In the genomic region with DNA sequence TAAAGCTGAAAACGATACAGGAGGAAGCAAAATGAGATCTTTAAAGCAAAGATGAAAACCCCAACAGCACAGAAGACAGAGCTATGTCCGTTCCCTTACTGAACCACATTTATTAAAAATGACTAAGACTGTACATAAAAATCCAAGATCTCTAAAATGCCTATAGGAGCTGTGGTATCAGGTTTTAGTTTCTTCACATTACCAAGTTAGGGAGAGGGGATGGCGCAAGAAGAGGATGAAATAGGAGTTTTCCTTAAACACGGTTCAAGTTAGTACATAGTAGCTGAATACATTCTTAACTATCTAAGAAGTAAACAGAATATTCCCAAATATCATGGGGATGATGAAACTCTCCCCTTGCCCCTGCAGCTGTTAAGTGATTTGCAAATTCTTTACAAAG, we compare ENCODE assay signal across 26 cellular contexts. TPM values are rescaled to one million over a fixed set of nuclear protein-coding genes. Genes with fewer than 3 reads are reported as not detected.
DNase-seq lines count a peak whose midpoint lies in the region; ATAC-seq and TF ChIP-seq lines count a peak whose summit lies in the region.
"Had no signal": no experiment of that assay in that cellular context is flagged by ENCODE, and none has a peak within 500 bp of the region (broad histone marks: within the 10 kb centered on the region; RNA-seq: fewer than 3 reads in every experiment).

No MANE protein-coding gene starts in this region.

- peaks cover 31% of the 10 kb centered on the region for H3K27me3 Mint-ChIP-seq in activated naive CD4-positive, alpha-beta T cell treated with anti-CD3 and anti-CD28 coated beads, Interleukin-2, amount 50 U/mL, for 24 hours
- H3K27me3 Mint-ChIP-seq in T-cell = peaks cover 34 to 53% of the 10 kb centered on the region in 2 donors

- H3K36me3 ChIP-seq in spleen = no peaks in the 10 kb centered on the region
- H3K36me3 ChIP-seq: BLaER1, brain microvascular endothelial cell, Peyer's patch, thoracic aorta had no signal

- H3K27ac Mint-ChIP-seq in activated naive CD4-positive, alpha-beta T cell treated with anti-CD3 and anti-CD28 coated beads, Interleukin-2, amount 50 U/mL, for 24 hours = no peak overlapping the region
- peak overlapping the region; percentile 68 to 77 for H3K27ac Mint-ChIP-seq in T-cell
- H3K27ac Mint-ChIP-seq: stimulated activated naive B cell treated with anti-CD40 and anti-IgM and Interleukin-4, amounts not matched to agents 10 μg/mL and 1 μg/mL and 100 μg/mL, for 72 hours had no signal

- ATAC-seq in T-cell (replicated peaks in 1 of 4) (no peak), GM21717 (IDR thresholded peaks at IDR 0.05; ENCODE audit: unreplicated experiment) (no peak), HG03108 (IDR thresholded peaks at IDR 0.05; ENCODE audit: unreplicated experiment) (no peak)
- ATAC-seq: left lobe of liver had no signal

- peak overlapping the region in 2 of 8 donors; percentile 50 to 72 for H3K4me3 ChIP-seq in spleen

- intact Hi-C loops in spleen (cut with DNase I; ENCODE audit: low total_unique reads) = loop anchor here (5.0 kb wide), 1 partner anchor 606 kb away; no protein-coding TSS in a partner anchor

- H3K4me3 Mint-ChIP-seq in activated naive CD4-positive, alpha-beta T cell treated with anti-CD3 and anti-CD28 coated beads, Interleukin-2, amount 50 U/mL, for 24 hours = peak overlapping the region; percentile 9
- H3K4me3 Mint-ChIP-seq in T-cell = peak overlapping the region; percentile 34 to 97 (median 62)

- no peak for TF ChIP-seq CTCF in spleen (IDR thresholded peaks at IDR 0.05 in 8 of 11, conservative IDR thresholded peaks at IDR 0.05 in 3 of 11)

- 50 to 63% (median 61%) methylated on average over 4 of the region's 4 CpGs for WGBS in spleen, 5 donors

- peaks cover 12 to 52% (median 33%) of the 10 kb centered on the region in 6 donors for H3K4me1 ChIP-seq in spleen

- H3K9me3 ChIP-seq in spleen = no peaks in the 10 kb centered on the region
- H3K9me3 ChIP-seq: Peyer's patch, thoracic aorta had no signal

- peaks cover 0 to 95% (median 72%) of the 10 kb centered on the region in 7 donors for H3K27me3 ChIP-seq in spleen (replicated peaks in 1 of 7)

- POLR2A ChIA-PET in T-cell (lab: Charles Lee) = interaction anchor here in 1 of 2 donors (0.5 to 1.0 kb wide), 4 partner anchors 10 to 625 kb away, joined by 3 to 11 read pairs (median 4); no protein-coding TSS in a partner anchor

- H3K9me3 Mint-ChIP-seq in activated naive CD4-positive, alpha-beta T cell treated with anti-CD3 and anti-CD28 coated beads, Interleukin-2, amount 50 U/mL, for 24 hours = no peaks in the 10 kb centered on the region
- H3K9me3 Mint-ChIP-seq in T-cell = no peaks in the 10 kb centered on the region
- H3K9me3 Mint-ChIP-seq: stimulated activated naive B cell treated with anti-CD40 and anti-IgM and Interleukin-4, amounts not matched to agents 10 μg/mL and 1 μg/mL and 100 μg/mL, for 72 hours had no signal

- H3K27ac ChIP-seq in spleen = peak overlapping the region in 6 of 8 donors; percentile 22 to 81 (median 68)
- H3K27ac ChIP-seq: BLaER1, brain microvascular endothelial cell, foreskin keratinocyte, thoracic aorta had no signal

- TF ChIP-seq POLR2A in spleen (IDR thresholded peaks at IDR 0.05) = no peak

- no peak for DNase-seq in activated naive CD4-positive, alpha-beta T cell (lab: John Stamatoyannopoulos, UW)
- no peak for DNase-seq in T-cell
- DNase-seq in fibroblast of gingiva (ENCODE audit: low read depth) = peak; percentile 54
- no peak for DNase-seq in spleen
- DNase-seq in activated effector memory CD4-positive, alpha-beta T cell treated with Interleukin-2 at 50 U/mL for 16 hours = no peak
- DNase-seq: activated CD4-positive, alpha-beta T cell treated with anti-CD3 and anti-CD28 coated beads for 1 hour; brain microvascular endothelial cell; effector CD4-positive, alpha-beta T cell; erythroblast; foreskin keratinocyte; KBM-7; MM.1S; naive B cell; NCI-H1417 treated with DMSO at 0.1 percent for 48 hours; NCI-H446; SIG-M5; stimulated activated naive B cell treated with anti-CD40 and anti-IgM and Interleukin-4, amounts not matched to agents 10 μg/mL and 1 μg/mL and 100 μg/mL, for 72 hours had no signal

- no peaks in the 10 kb centered on the region for H3K36me3 Mint-ChIP-seq in activated naive CD4-positive, alpha-beta T cell treated with anti-CD3 and anti-CD28 coated beads, Interleukin-2, amount 50 U/mL, for 24 hours
- peaks cover 6% of the 10 kb centered on the region for H3K36me3 Mint-ChIP-seq in T-cell

- CTCF ChIA-PET in T-cell (lab: Charles Lee) = interaction anchor here in 1 of 2 donors (1.2 to 2.5 kb wide), 3 partner anchors 572 to 611 kb away, joined by 3 to 19 read pairs (median 7); no protein-coding TSS in a partner anchor

- H3K4me1 Mint-ChIP-seq in activated naive CD4-positive, alpha-beta T cell treated with anti-CD3 and anti-CD28 coated beads, Interleukin-2, amount 50 U/mL, for 24 hours = peaks cover 37% of the 10 kb centered on the region
- H3K4me1 Mint-ChIP-seq in T-cell = peaks cover 37 to 41% (median 40%) of the 10 kb centered on the region in 3 donors

RNA-seq across cellular contexts. Expression of gene EOMES, which starts 6.3 kb away (rescaled TPM):
- total RNA-seq in T-cell = 10 to 100 TPM in 3 of 5 donors, 1 to 10 TPM in 2; 6.2 to 22.8 (median 14.4) TPM
- 10 to 100 TPM in 6 of 7 donors, 1 to 10 TPM in 1; 7.7 to 17.2 (median 14.6) TPM for total RNA-seq in spleen
- polyA plus RNA-seq in spleen = 1 to 10 TPM; 1.1 to 2.3 (median 1.3) TPM
- total RNA-seq: osteocyte, renal cortical epithelial cell had no signal
